16 cellular contexts compared by ENCODE assay signal in genomic region chr15:65887565-65887964, GRCh38. TPM values are rescaled to one million over a fixed set of nuclear protein-coding genes. Genes with fewer than 3 reads are reported as not detected.
DNase-seq lines count a peak whose midpoint lies in the region; FAIRE-seq and TF ChIP-seq lines count a peak whose summit lies in the region.
"Had no signal": no experiment of that assay in that cellular context is flagged by ENCODE, and none has a peak within 500 bp of the region (broad histone marks: within the 10 kb centered on the region; RNA-seq: fewer than 3 reads in every experiment).

No MANE protein-coding gene starts in this region.

- no peak overlapping the region for H3K4me3 ChIP-seq in colonic mucosa
- H3K4me3 ChIP-seq: adrenal gland, sigmoid colon had no signal

- peak; percentile 18 for FAIRE-seq in GM18507 (lab: Jason Lieb, UNC)

- H3K27ac ChIP-seq in colonic mucosa = no peak overlapping the region
- H3K27ac ChIP-seq: adrenal gland, C4-2B, sigmoid colon had no signal

- peaks cover 2% of the 10 kb centered on the region for H3K9me3 Mint-ChIP-seq in T-helper 2 cell treated with Interferon-gamma antibody and Interleukin-4, amounts not matched to agents 5 μg/mL and 100 μg/mL, for 36 hours
- no peaks in the 10 kb centered on the region for H3K9me3 Mint-ChIP-seq in chondrocyte (ENCODE audit: low read depth)

- H3K36me3 Mint-ChIP-seq in T-helper 2 cell treated with Interferon-gamma antibody and Interleukin-4, amounts not matched to agents 5 μg/mL and 100 μg/mL, for 36 hours (ENCODE audit: low read depth) = peaks cover 75% of the 10 kb centered on the region
- H3K36me3 Mint-ChIP-seq in chondrocyte (ENCODE audit: low read depth) = peaks cover 33% of the 10 kb centered on the region

- H3K27ac Mint-ChIP-seq in T-helper 2 cell treated with Interferon-gamma antibody and Interleukin-4, amounts not matched to agents 5 μg/mL and 100 μg/mL, for 36 hours = peak overlapping the region; percentile 85
- H3K27ac Mint-ChIP-seq in chondrocyte (ENCODE audit: unreplicated experiment) = no peak overlapping the region

- intact Hi-C loops in colonic mucosa (cut with DNase I) = no loop called here

- no peaks in the 10 kb centered on the region for H3K9me3 ChIP-seq in colonic mucosa
- H3K9me3 ChIP-seq: adrenal gland, sigmoid colon had no signal

- no peaks in the 10 kb centered on the region for H3K4me1 ChIP-seq in colonic mucosa
- H3K4me1 ChIP-seq: sigmoid colon had no signal

- DNase-seq in GM18507 (ENCODE audit: extremely low spot score, insufficient read length, low read depth) (no peak), chondrocyte (ENCODE audit: low spot score) (no peak), colonic mucosa (no peak), GM19238 (ENCODE audit: insufficient read length, low spot score) (no peak)
- DNase-seq in T-helper 2 cell treated with Interferon-gamma antibody and Interleukin-4, amounts not matched to agents 5 μg/mL and 100 μg/mL, for 36 hours (ENCODE audit: low spot score) = peak; percentile 63
- peak; percentile 16 for DNase-seq in activated naive CD8-positive, alpha-beta T cell treated with anti-CD3 and anti-CD28 coated beads, Interleukin-2, amount 50 U/mL, for 16 hours (ENCODE audit: low read depth, low spot score)
- peak; percentile 55 for DNase-seq in stimulated activated CD4-positive, alpha-beta T cell treated with anti-CD3 and anti-CD28 coated beads, Interleukin-4, amount 100 ng/mL, for 24 hours
- DNase-seq: adrenal gland, H7, mesendoderm, NCI-H2171 treated with DMSO at 0.1 percent for 48 hours, nucleus accumbens, Right ventricle myocardium superior, sigmoid colon, T-helper 9 cell had no signal

- no peaks in the 10 kb centered on the region for H3K36me3 ChIP-seq in colonic mucosa

- H3K9ac ChIP-seq in colonic mucosa (ENCODE audit: low read depth in 2 of 2, low read length in 2 of 2) = no peak overlapping the region

- no peaks in the 10 kb centered on the region for H3K27me3 Mint-ChIP-seq in T-helper 2 cell treated with Interferon-gamma antibody and Interleukin-4, amounts not matched to agents 5 μg/mL and 100 μg/mL, for 36 hours (ENCODE audit: low read depth)
- H3K27me3 Mint-ChIP-seq in chondrocyte (ENCODE audit: low read depth) = no peaks in the 10 kb centered on the region

- no peak for TF ChIP-seq CTCF in chondrocyte (IDR thresholded peaks at IDR 0.05)
- TF ChIP-seq CTCF in colonic mucosa (IDR thresholded peaks at IDR 0.05) = no peak

- peaks cover 55% of the 10 kb centered on the region for H3K4me1 Mint-ChIP-seq in T-helper 2 cell treated with Interferon-gamma antibody and Interleukin-4, amounts not matched to agents 5 μg/mL and 100 μg/mL, for 36 hours (ENCODE audit: low read depth)
- peaks cover 5% of the 10 kb centered on the region for H3K4me1 Mint-ChIP-seq in chondrocyte (ENCODE audit: low read depth)

- H3K4me3 Mint-ChIP-seq in T-helper 2 cell treated with Interferon-gamma antibody and Interleukin-4, amounts not matched to agents 5 μg/mL and 100 μg/mL, for 36 hours = peak overlapping the region; percentile 69
- no peak overlapping the region for H3K4me3 Mint-ChIP-seq in chondrocyte (ENCODE audit: unreplicated experiment)

- no peaks in the 10 kb centered on the region for H3K27me3 ChIP-seq in colonic mucosa
- H3K27me3 ChIP-seq: adrenal gland, sigmoid colon had no signal

RNA-seq across cellular contexts. Expression of gene RAB11A, which starts 18.3 kb away (rescaled TPM):
- 150 to 153 TPM (median 153 TPM) in 3 replicates for total RNA-seq in chondrocyte
- total RNA-seq in colonic mucosa = 100 to 1,000 TPM; 299 to 377 TPM

Comparison
In these comparisons a context has a peak if more than half of its experiments do, and no peak if none do; other contexts are left out.
1. DNase-seq: peak in T-helper 2 cell treated with Interferon-gamma antibody and Interleukin-4, amounts not matched to agents 5 μg/mL and 100 μg/mL, for 36 hours (single experiment), activated naive CD8-positive, alpha-beta T cell treated with anti-CD3 and anti-CD28 coated beads, Interleukin-2, amount 50 U/mL, for 16 hours (single experiment) and stimulated activated CD4-positive, alpha-beta T cell treated with anti-CD3 and anti-CD28 coated beads, Interleukin-4, amount 100 ng/mL, for 24 hours (single experiment); none in GM18507 (single experiment), chondrocyte (single experiment), colonic mucosa (single experiment) and GM19238 (single experiment).